ENCODE assay signal across 18 cellular contexts in the genomic region with DNA sequence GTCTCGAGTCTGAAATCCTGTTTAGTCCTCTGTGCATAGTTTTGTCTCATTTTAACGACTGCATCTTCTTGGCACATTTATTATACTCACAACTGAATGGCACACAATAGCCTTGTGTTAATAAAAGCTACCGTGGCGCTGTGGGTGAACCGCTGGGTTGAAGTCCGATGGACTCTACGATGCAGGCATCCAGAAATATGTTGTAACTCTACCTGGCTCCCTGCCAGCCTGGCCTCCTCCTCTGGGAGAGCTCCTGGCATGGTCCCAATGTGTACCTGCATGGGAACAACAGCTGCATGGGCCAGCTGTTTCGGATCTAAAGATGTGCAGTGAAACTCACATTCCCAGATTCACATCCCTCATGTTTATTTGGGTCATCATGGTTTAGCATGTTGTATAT. TPM values are rescaled to one million over a fixed set of nuclear protein-coding genes. Genes with fewer than 3 reads are reported as not detected.
DNase-seq lines count a peak whose midpoint lies in the region; ATAC-seq and TF ChIP-seq lines count a peak whose summit lies in the region.
"Had no signal": no experiment of that assay in that cellular context is flagged by ENCODE, and none has a peak within 500 bp of the region (broad histone marks: within the 10 kb centered on the region; RNA-seq: fewer than 3 reads in every experiment).

No MANE protein-coding gene starts in this region.

- peaks cover 23% of the 10 kb centered on the region for H3K4me1 ChIP-seq in body of pancreas
- peaks cover 9 to 28% (median 25%) of the 10 kb centered on the region in 6 donors for H3K4me1 ChIP-seq in spleen
- H3K4me1 ChIP-seq: SJSA1 had no signal

- H3K27me3 ChIP-seq in body of pancreas = peaks cover 0 to 28% of the 10 kb centered on the region in 2 donors
- peaks cover 12 to 77% (median 47%) of the 10 kb centered on the region in 7 donors for H3K27me3 ChIP-seq in spleen (replicated peaks in 1 of 7)

- ATAC-seq in body of pancreas (no peak), GM21526 (IDR thresholded peaks at IDR 0.05; ENCODE audit: low FRiP score, unreplicated experiment) (no peak)
- ATAC-seq: left lung; stimulated activated naive CD8-positive, alpha-beta T cell treated with anti-CD3 and anti-CD28 coated beads, Interleukin-15, Interleukin-2, amounts not matched to agents 100 U/mL and 50 U/mL, for 24 hours; upper lobe of right lung had no signal

- H3K9me3 ChIP-seq in body of pancreas = no peaks in the 10 kb centered on the region
- H3K9me3 ChIP-seq in spleen = no peaks in the 10 kb centered on the region
- H3K9me3 ChIP-seq: left lung, neutrophil, SJSA1, upper lobe of right lung had no signal

- no peak overlapping the region for H3K27ac ChIP-seq in body of pancreas
- no peak overlapping the region for H3K27ac ChIP-seq in spleen
- H3K27ac ChIP-seq: left lung, neutrophil, SJSA1, upper lobe of right lung had no signal

- TF ChIP-seq CTCF in body of pancreas (IDR thresholded peaks at IDR 0.05) (no peak), spleen (IDR thresholded peaks at IDR 0.05 in 8 of 11, conservative IDR thresholded peaks at IDR 0.05 in 3 of 11) (no peak)

- DNase-seq in NCI-H2196 (lab: John Stamatoyannopoulos, UW; ENCODE audit: unreplicated experiment) (peak; percentile 21), NCI-H2196 treated with DMSO at 0.1 percent for 48 hours (lab: John Stamatoyannopoulos, UW; ENCODE audit: unreplicated experiment) (no peak), NCI-H1105 treated with DMSO at 0.1 percent for 48 hours (lab: John Stamatoyannopoulos, UW) (peak; percentile 62), body of pancreas (peak; percentile 45 to 72 (median 55)), spleen (peak; percentile 22), NCI-H82 (lab: John Stamatoyannopoulos, UW) (no peak), SIG-M5 (lab: John Stamatoyannopoulos, UW) (no peak)
- DNase-seq: ACHN; activated B cell treated with CpG ODN at 0.5 μM for 24 hours; activated CD8-positive, alpha-beta memory T cell treated with anti-CD3 and anti-CD28 coated beads for 24 hours; activated naive CD8-positive, alpha-beta T cell treated with anti-CD3 and anti-CD28 coated beads, Interleukin-2, amount 10 ng/mL, durations not matched to agents 7 days and 5 days; left lung; stimulated activated naive CD8-positive, alpha-beta T cell treated with anti-CD3 and anti-CD28 coated beads, Interleukin-15, Interleukin-2, amounts not matched to agents 100 U/mL and 50 U/mL, for 24 hours; upper lobe of right lung had no signal

- TF ChIP-seq POLR2A in body of pancreas (IDR thresholded peaks at IDR 0.05) (no peak), spleen (IDR thresholded peaks at IDR 0.05) (no peak)

- intact Hi-C loops in body of pancreas (cut with DNase I) = no loop called here
- intact Hi-C loops in spleen (cut with DNase I; ENCODE audit: low total_unique reads) = no loop called here

- no peak overlapping the region for H3K4me3 ChIP-seq in body of pancreas
- no peak overlapping the region for H3K4me3 ChIP-seq in spleen
- H3K4me3 ChIP-seq: left lung, SJSA1, upper lobe of right lung had no signal

- WGBS in body of pancreas, 2 donors = 22 to 28% methylated on average over 8 of the region's 8 CpGs
- WGBS in spleen, 5 donors = 72 to 85% (median 82%) methylated on average over 8 of the region's 8 CpGs

- no peaks in the 10 kb centered on the region for H3K36me3 ChIP-seq in body of pancreas (replicated peaks in 1 of 2; ENCODE audit: insufficient read depth in 1 of 2, low read depth in 2 of 2)
- H3K36me3 ChIP-seq in spleen = no peaks in the 10 kb centered on the region
- H3K36me3 ChIP-seq: left lung, neutrophil, SJSA1, upper lobe of right lung had no signal

RNA-seq across cellular contexts. Expression of a gene that starts 3.7 kb away (rescaled TPM):
- total RNA-seq in body of pancreas = under 1 TPM in 1 of 2 donors, not detected in 1; 0.52 TPM
- 1 to 10 TPM in 4 of 7 donors, under 1 TPM in 2, not detected in 1; 0.85 to 6.0 (median 1.6) TPM for total RNA-seq in spleen
- 1 to 10 TPM in 1 of 3 donors, under 1 TPM in 2; 0.55 to 1.0 (median 0.96) TPM for polyA plus RNA-seq in spleen
- total RNA-seq: OCI-LY7 had no signal

Comparison
In these comparisons a context has a peak if more than half of its experiments do, and no peak if none do; other contexts are left out.
1. DNase-seq: peak in NCI-H2196 (single experiment), NCI-H1105 treated with DMSO at 0.1 percent for 48 hours (single experiment), body of pancreas (4 of 4) and spleen (single experiment); none in NCI-H2196 treated with DMSO at 0.1 percent for 48 hours (single experiment), NCI-H82 (single experiment) and SIG-M5 (single experiment).